26 cellular contexts compared by ENCODE assay signal in the genomic region with DNA sequence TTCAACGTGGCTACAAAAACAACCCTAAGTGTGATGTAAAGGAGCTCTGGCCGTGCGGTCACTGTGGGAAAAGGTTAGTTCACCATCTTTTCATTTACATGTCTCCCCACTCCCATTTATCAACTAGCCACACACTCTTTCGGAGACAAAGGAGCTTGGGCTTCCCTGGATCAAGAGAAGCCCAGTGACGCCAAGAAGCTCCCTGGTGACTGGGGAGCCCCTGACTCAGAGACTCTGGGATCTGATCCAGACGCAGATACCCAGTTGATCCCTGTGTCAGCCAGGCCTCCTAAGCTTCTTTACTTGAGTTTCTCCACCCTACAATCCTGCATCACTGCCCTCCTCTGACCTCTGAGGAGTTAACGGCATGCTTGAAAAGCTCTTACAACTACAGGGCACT. TPM values are rescaled to one million over a fixed set of nuclear protein-coding genes. Genes with fewer than 3 reads are reported as not detected.
A peak's percentile ranks its signal among the peaks of the same experiment; 100 is the strongest.
DNase-seq lines count a peak whose midpoint lies in the region; ATAC-seq and TF ChIP-seq lines count a peak whose summit lies in the region.
"Had no signal": no experiment of that assay in that cellular context is flagged by ENCODE, and none has a peak within 500 bp of the region (broad histone marks: within the 10 kb centered on the region; RNA-seq: fewer than 3 reads in every experiment).

No MANE protein-coding gene starts in this region.

- H3K9me3 Mint-ChIP-seq in WTC11: no peaks in the 10 kb centered on the region
- H3K9me3 Mint-ChIP-seq in activated CD8-positive, alpha-beta T cell treated with anti-CD3 and anti-CD28 coated beads, Interleukin-2, amount 10 ng/mL, durations not matched to agents 7 days and 5 days (ENCODE audit: insufficient read depth): no peaks in the 10 kb centered on the region
- no peaks in the 10 kb centered on the region for H3K9me3 Mint-ChIP-seq in CD8-positive, alpha-beta T cell
- H3K9me3 Mint-ChIP-seq: activated T-cell treated with anti-CD3 and anti-CD28 coated beads, Interleukin-2, amount 50 U/mL, for 24 hours; CD4-positive, alpha-beta memory T cell; dendritic cell treated with granulocyte-macrophage colony-stimulating factor and Interleukin-4, amounts not matched to agents 40 ng/mL and 50 ng/mL, for 4 days; neural crest cell; T-cell had no signal

- H3K36me3 Mint-ChIP-seq in WTC11: peaks cover 25% of the 10 kb centered on the region
- H3K36me3 Mint-ChIP-seq in activated CD8-positive, alpha-beta T cell treated with anti-CD3 and anti-CD28 coated beads, Interleukin-2, amount 10 ng/mL, durations not matched to agents 7 days and 5 days (ENCODE audit: low read depth): peaks cover 81% of the 10 kb centered on the region
- H3K36me3 Mint-ChIP-seq in CD8-positive, alpha-beta T cell: peaks cover 92% of the 10 kb centered on the region

- no peak overlapping the region for H3K56ac ChIP-seq in IMR-90 (ENCODE audit: extremely low read depth, insufficient read depth, low read length)

- H2BK5ac ChIP-seq in IMR-90 (ENCODE audit: low read depth, low read length, poor library complexity, severe bottlenecking): no peak overlapping the region

- H3K4me1 Mint-ChIP-seq in WTC11: no peaks in the 10 kb centered on the region
- H3K4me1 Mint-ChIP-seq in activated CD8-positive, alpha-beta T cell treated with anti-CD3 and anti-CD28 coated beads, Interleukin-2, amount 10 ng/mL, durations not matched to agents 7 days and 5 days (ENCODE audit: low read depth): peaks cover 15% of the 10 kb centered on the region
- H3K4me1 Mint-ChIP-seq in CD8-positive, alpha-beta T cell (ENCODE audit: low read depth): peaks cover 19% of the 10 kb centered on the region

- dilution Hi-C loops in IMR-90 (cut with HindIII; ENCODE audit: low sequenced_read_pairs, unreplicated experiment): no loop called here

- H3K27ac Mint-ChIP-seq in WTC11: peak overlapping the region; percentile 26; the same call in 1 of the 2 replicates
- H3K27ac Mint-ChIP-seq in activated CD8-positive, alpha-beta T cell treated with anti-CD3 and anti-CD28 coated beads, Interleukin-2, amount 10 ng/mL, durations not matched to agents 7 days and 5 days: no peak overlapping the region
- no peak overlapping the region for H3K27ac Mint-ChIP-seq in CD8-positive, alpha-beta T cell
- H3K27ac Mint-ChIP-seq: activated CD4-positive, alpha-beta T cell treated with anti-CD3 and anti-CD28 coated beads for 36 hours; activated T-cell treated with anti-CD3 and anti-CD28 coated beads, Interleukin-2, amount 50 U/mL, for 24 hours; dendritic cell treated with granulocyte-macrophage colony-stimulating factor and Interleukin-4, amounts not matched to agents 40 ng/mL and 50 ng/mL, for 4 days had no signal

- no peak overlapping the region for H2AFZ ChIP-seq in IMR-90 (replicated peaks; ENCODE audit: low read length, poor library complexity)

- H3K14ac ChIP-seq in IMR-90 (replicated peaks; ENCODE audit: low read depth, low read length): no peak overlapping the region

- no peak overlapping the region for H3K9ac ChIP-seq in IMR-90 (ENCODE audit: low read depth, low read length)

- TF ChIP-seq POLR2A in IMR-90 (IDR thresholded peaks at IDR 0.05; ENCODE audit: low read depth, low read length): no peak

- H2AK5ac ChIP-seq in IMR-90 (ENCODE audit: low read depth, low read length): no peak overlapping the region

- H3K4me3 Mint-ChIP-seq in WTC11: no peak overlapping the region
- H3K4me3 Mint-ChIP-seq in activated CD8-positive, alpha-beta T cell treated with anti-CD3 and anti-CD28 coated beads, Interleukin-2, amount 10 ng/mL, durations not matched to agents 7 days and 5 days: no peak overlapping the region
- H3K4me3 Mint-ChIP-seq in CD8-positive, alpha-beta T cell: no peak overlapping the region
- H3K4me3 Mint-ChIP-seq: activated CD4-positive, alpha-beta T cell treated with anti-CD3 and anti-CD28 coated beads for 36 hours; activated T-cell treated with anti-CD3 and anti-CD28 coated beads, Interleukin-2, amount 50 U/mL, for 24 hours; CD4-positive, alpha-beta memory T cell; dendritic cell treated with granulocyte-macrophage colony-stimulating factor and Interleukin-4, amounts not matched to agents 40 ng/mL and 50 ng/mL, for 4 days; neural crest cell; T-cell had no signal

- H4K91ac ChIP-seq in IMR-90 (ENCODE audit: insufficient read depth, low read depth, low read length): no peak overlapping the region

- H2BK20ac ChIP-seq in IMR-90 (ENCODE audit: low read depth, low read length): no peak overlapping the region

- POLR2A ChIA-PET in IMR-90 (lab: Charles Lee; ENCODE audit: unreplicated experiment) (interaction anchor here (1.1 kb wide), 1 partner anchor 8 kb away, joined by 3 read pairs; no protein-coding TSS in a partner anchor), WTC11 (lab: Charles Lee) (no interaction called here)
- POLR2A ChIA-PET in activated CD8-positive, alpha-beta T cell treated with anti-CD3 and anti-CD28 coated beads, Interleukin-2, amount 10 ng/mL, durations not matched to agents 7 days and 5 days (lab: Charles Lee): no interaction called here
- POLR2A ChIA-PET in CD8-positive, alpha-beta T cell (lab: Charles Lee): no interaction called here

- peaks cover 4% of the 10 kb centered on the region; the same call in 1 of the 2 replicates for H3K4me1 ChIP-seq in IMR-90 (ENCODE audit: control insufficient read depth, insufficient read depth, low read length)
- peaks cover 5% of the 10 kb centered on the region for H3K4me1 ChIP-seq in mucosa of descending colon (ENCODE audit: low read depth)
- H3K4me1 ChIP-seq in CD8-positive, alpha-beta T cell (ENCODE audit: insufficient read depth, low read length): peaks cover 11% of the 10 kb centered on the region
- H3K4me1 ChIP-seq: adrenal gland, SJCRH30, tibial artery had no signal

- H3K4ac ChIP-seq in IMR-90 (ENCODE audit: low read depth, low read length): no peak overlapping the region

- H3K9me3 ChIP-seq in IMR-90 (ENCODE audit: control insufficient read depth, insufficient read depth, low read length): no peaks in the 10 kb centered on the region
- H3K9me3 ChIP-seq in mucosa of descending colon: no peaks in the 10 kb centered on the region
- H3K9me3 ChIP-seq in CD8-positive, alpha-beta T cell (ENCODE audit: low read length): no peaks in the 10 kb centered on the region
- H3K9me3 ChIP-seq: adrenal gland, left lung, SJCRH30, stomach, tibial artery had no signal

- H4K20me1 ChIP-seq in IMR-90 (ENCODE audit: insufficient read depth, low read length): peaks cover 32% of the 10 kb centered on the region; the same call in 1 of the 2 replicates

- DNase-seq in IMR-90 (peak; percentile 40), WTC11 (ENCODE audit: low spot score) (no peak), fibroblast of the conjunctiva (ENCODE audit: low read depth) (peak; percentile 14), retinal pigment epithelial cell (ENCODE audit: low read depth) (peak; percentile 98), mucosa of descending colon (no peak)
- no peak for DNase-seq in activated CD8-positive, alpha-beta T cell treated with anti-CD3 and anti-CD28 coated beads, Interleukin-2, amount 10 ng/mL, durations not matched to agents 7 days and 5 days
- no peak for DNase-seq in CD8-positive, alpha-beta T cell
- DNase-seq: activated CD4-positive, alpha-beta T cell treated with anti-CD3 and anti-CD28 coated beads for 36 hours; activated CD8-positive, alpha-beta memory T cell treated with anti-CD3 and anti-CD28 coated beads for 24 hours; activated T-cell treated with anti-CD3 and anti-CD28 coated beads, Interleukin-2, amount 50 U/mL, for 24 hours; adrenal gland; CD4-positive, alpha-beta memory T cell; left lung; MM.1S; NCI-H1436 treated with DMSO at 0.1 percent for 48 hours; NCI-H510A; posterior cingulate gyrus; SJCRH30; stomach; T-cell; tibial artery had no signal

- no peak overlapping the region for H3K4me2 ChIP-seq in IMR-90 (ENCODE audit: low read depth, low read length)

- BruUV-seq in IMR-90 (replicated peaks; lab: Mats Ljungman, UMichigan): no TSS peak

- ATAC-seq in IMR-90 (ENCODE audit: low read depth): peak; percentile 22; the same call in 1 of the 2 replicates
- ATAC-seq in WTC11: no peak
- ATAC-seq in mucosa of descending colon: no peak
- no peak for ATAC-seq in activated CD8-positive, alpha-beta T cell treated with anti-CD3 and anti-CD28 coated beads, Interleukin-2, amount 10 ng/mL, durations not matched to agents 7 days and 5 days
- ATAC-seq in CD8-positive, alpha-beta T cell: no peak
- ATAC-seq: activated CD4-positive, alpha-beta T cell treated with anti-CD3 and anti-CD28 coated beads for 36 hours; K562; left lung; Panc1; sciatic nerve; T-cell had no signal

- 38% methylated on average over 2 of the region's 7 CpGs; no CpG with 5 or more reads in 1 of the 2 experiments for WGBS in IMR-90 (ENCODE audit: extremely low coverage in 2 of 2, insufficient read length in 1 of 2), 2 experiments

- no peak overlapping the region for H4K8ac ChIP-seq in IMR-90 (ENCODE audit: low read depth in 2 of 2, low read length in 2 of 2)

- no peak overlapping the region for H3K4me3 ChIP-seq in IMR-90 (ENCODE audit: insufficient read depth, low read depth, low read length)
- H3K4me3 ChIP-seq in retinal pigment epithelial cell (ENCODE audit: low read length): no peak overlapping the region
- no peak overlapping the region for H3K4me3 ChIP-seq in mucosa of descending colon
- no peak overlapping the region for H3K4me3 ChIP-seq in CD8-positive, alpha-beta T cell (ENCODE audit: low read depth, low read length)
- H3K4me3 ChIP-seq: adrenal gland, K562, left lung, SJCRH30, stomach, tibial artery had no signal

- in situ Hi-C loops in IMR-90 (cut with MboI; ENCODE audit: low sequenced_read_pairs): no loop called here

- intact Hi-C loops in IMR-90 (cut with micrococcal nuclease): no loop called here
- intact Hi-C loops in mucosa of descending colon (cut with DNase I, micrococcal nuclease): no loop called here
- intact Hi-C loops in CD8-positive, alpha-beta T cell (cut with DNase I, micrococcal nuclease): no loop called here

- H2BK15ac ChIP-seq in IMR-90 (ENCODE audit: low read depth, low read length): no peak overlapping the region

- peaks cover 28 to 57% of the 10 kb centered on the region in 2 experiments for H3K79me1 ChIP-seq in IMR-90 (ENCODE audit: low read depth in 1 of 2, low read length in 2 of 2)

- H3K27ac ChIP-seq in IMR-90 (ENCODE audit: insufficient read depth, low read length): no peak overlapping the region
- no peak overlapping the region for H3K27ac ChIP-seq in CD8-positive, alpha-beta T cell (ENCODE audit: low read depth, low read length)
- H3K27ac ChIP-seq: adrenal gland, SJCRH30, stomach, tibial artery had no signal

- H3K36me3 ChIP-seq in IMR-90 (ENCODE audit: control insufficient read depth, insufficient read depth, low read length): peaks cover 69% of the 10 kb centered on the region
- no peaks in the 10 kb centered on the region for H3K36me3 ChIP-seq in mucosa of descending colon (ENCODE audit: low read depth)
- H3K36me3 ChIP-seq in CD8-positive, alpha-beta T cell (ENCODE audit: insufficient read depth, low read length): peaks cover 36% of the 10 kb centered on the region

- H3K23ac ChIP-seq in IMR-90 (ENCODE audit: low read depth, low read length): no peak overlapping the region

- H4K5ac ChIP-seq in IMR-90 (ENCODE audit: low read depth, low read length): no peak overlapping the region

- no peaks in the 10 kb centered on the region for H3K27me3 ChIP-seq in IMR-90 (ENCODE audit: control insufficient read depth, insufficient read depth, low read length)
- no peaks in the 10 kb centered on the region for H3K27me3 ChIP-seq in CD8-positive, alpha-beta T cell (ENCODE audit: insufficient read depth, low read length)
- H3K27me3 ChIP-seq: adrenal gland, left lung, SJCRH30, stomach, tibial artery had no signal

- peaks cover 26% of the 10 kb centered on the region for H3K9me1 ChIP-seq in IMR-90 (ENCODE audit: insufficient read depth, low read length)

- CTCF ChIA-PET in IMR-90 (lab: Yijun Ruan, JAX): no interaction called here
- CTCF ChIA-PET in WTC11 (lab: Charles Lee): interaction anchor here (0.8 to 1.5 kb wide), 5 partner anchors 17 to 251 kb away, joined by 3 to 4 read pairs (median 3); no protein-coding TSS in a partner anchor
- CTCF ChIA-PET in activated CD8-positive, alpha-beta T cell treated with anti-CD3 and anti-CD28 coated beads, Interleukin-2, amount 10 ng/mL, durations not matched to agents 7 days and 5 days (lab: Charles Lee): interaction anchor here (0.6 to 1.7 kb wide), 2 partner anchors 12 to 431 kb away, joined by 3 read pairs; no protein-coding TSS in a partner anchor
- CTCF ChIA-PET in CD8-positive, alpha-beta T cell (lab: Charles Lee): interaction anchor here (0.8 to 1.7 kb wide), 2 partner anchors 17 to 574 kb away, joined by 3 to 13 read pairs; no protein-coding TSS in a partner anchor

- no peak overlapping the region for H3K18ac ChIP-seq in IMR-90 (ENCODE audit: low read depth, low read length)

- no peak for TF ChIP-seq CTCF in IMR-90 (conservative IDR thresholded peaks at IDR 0.05; ENCODE audit: low read depth, low read length)
- TF ChIP-seq CTCF in WTC11 (IDR thresholded peaks at IDR 0.05): no peak
- no peak for TF ChIP-seq CTCF in retinal pigment epithelial cell (conservative IDR thresholded peaks at IDR 0.05; ENCODE audit: low read depth, low read length)
- no peak for TF ChIP-seq CTCF in mucosa of descending colon (IDR thresholded peaks at IDR 0.05)
- no peak for TF ChIP-seq CTCF in CD8-positive, alpha-beta T cell (IDR thresholded peaks at IDR 0.05)

- no peak for TF ChIP-seq RAD21 in IMR-90 (IDR thresholded peaks at IDR 0.05; ENCODE audit: low read length)

- no peaks in the 10 kb centered on the region for H3K27me3 Mint-ChIP-seq in WTC11 (ENCODE audit: low read depth)
- no peaks in the 10 kb centered on the region for H3K27me3 Mint-ChIP-seq in activated CD8-positive, alpha-beta T cell treated with anti-CD3 and anti-CD28 coated beads, Interleukin-2, amount 10 ng/mL, durations not matched to agents 7 days and 5 days (ENCODE audit: low read depth)
- H3K27me3 Mint-ChIP-seq in CD8-positive, alpha-beta T cell (ENCODE audit: low read depth): no peaks in the 10 kb centered on the region
- H3K27me3 Mint-ChIP-seq: activated CD4-positive, alpha-beta T cell treated with anti-CD3 and anti-CD28 coated beads for 36 hours; activated T-cell treated with anti-CD3 and anti-CD28 coated beads, Interleukin-2, amount 50 U/mL, for 24 hours; CD4-positive, alpha-beta memory T cell; dendritic cell treated with granulocyte-macrophage colony-stimulating factor and Interleukin-4, amounts not matched to agents 40 ng/mL and 50 ng/mL, for 4 days; T-cell had no signal

- H2BK120ac ChIP-seq in IMR-90 (ENCODE audit: low read depth, low read length): no peak overlapping the region

- H2AK9ac ChIP-seq in IMR-90 (replicated peaks; ENCODE audit: low read depth, low read length, poor library complexity): no peak overlapping the region

RNA-seq across cellular contexts. Expression of a gene that starts 43.9 kb away (rescaled TPM):
- total RNA-seq in IMR-90 (2012; rRNA removed) (23.9 and 25.6 TPM in 2 replicates), WTC11 (2021) (7.9 to 14.6 TPM (median 8.7 TPM) in 3 replicates), mucosa of descending colon (10 to 100 TPM in 2 of 3 donors, 1 to 10 TPM in 1; 7.4 to 45.3 (median 15.0) TPM)
- 36.3 and 43.4 TPM in 2 replicates for polyA plus RNA-seq in IMR-90 (2012; rRNA removed)
- 26.1 and 37.9 TPM in 2 replicates for polyA plus RNA-seq in IMR-90 (2012; cell fraction: cytosol; rRNA removed)
- 30.7 and 53.5 TPM in 2 replicates for polyA plus RNA-seq in IMR-90 (2012; cell fraction: nucleus; rRNA removed; ENCODE audit: low replicate concordance)
- 10 to 100 TPM; 58.6 to 61.7 TPM for total RNA-seq in activated CD8-positive, alpha-beta T cell treated with anti-CD3 and anti-CD28 coated beads, Interleukin-2, amount 10 ng/mL, durations not matched to agents 7 days and 5 days
- total RNA-seq in CD8-positive, alpha-beta T cell: 10 to 100 TPM; 20.8 to 21.5 TPM
- polyA plus RNA-seq: K562 had no signal

Comparison
In these comparisons a context has a peak if more than half of its experiments do, and no peak if none do; other contexts are left out.
1. DNase-seq: peak in IMR-90 (single experiment), fibroblast of the conjunctiva (single experiment) and retinal pigment epithelial cell (single experiment); none in WTC11 (single experiment), mucosa of descending colon (0 of 3), activated CD8-positive, alpha-beta T cell treated with anti-CD3 and anti-CD28 coated beads, Interleukin-2, amount 10 ng/mL, durations not matched to agents 7 days and 5 days (single experiment) and CD8-positive, alpha-beta T cell (0 of 7).